Comparison of ENCODE assay signal across 3 cellular contexts in the genomic region with DNA sequence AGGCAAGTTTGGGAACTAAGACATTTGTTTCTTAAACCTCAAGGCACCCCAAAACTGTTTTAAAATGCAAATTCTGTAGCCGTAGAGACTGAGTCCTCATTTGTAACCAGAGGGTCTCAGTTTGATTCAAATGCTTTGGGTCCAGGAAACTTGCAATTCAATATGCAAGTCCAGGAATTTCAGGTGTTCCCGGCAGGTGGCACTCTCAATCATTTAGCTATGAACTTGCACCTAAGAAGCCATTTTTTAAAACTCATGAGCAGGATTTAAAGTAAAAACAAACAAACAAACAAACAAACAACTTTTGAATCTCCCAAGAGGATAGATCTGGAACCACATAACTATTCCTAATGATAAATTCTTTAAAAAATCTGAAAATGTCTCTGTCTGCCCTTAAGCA.
TF ChIP-seq lines count a peak whose summit lies in the region.

No MANE protein-coding gene starts in this region.

TF ChIP-seq in SK-N-SH, 30 proteins besides CTCF, POLR2A, EP300 and RAD21 (continued from another document):
- TF ChIP-seq, protein P1, sequence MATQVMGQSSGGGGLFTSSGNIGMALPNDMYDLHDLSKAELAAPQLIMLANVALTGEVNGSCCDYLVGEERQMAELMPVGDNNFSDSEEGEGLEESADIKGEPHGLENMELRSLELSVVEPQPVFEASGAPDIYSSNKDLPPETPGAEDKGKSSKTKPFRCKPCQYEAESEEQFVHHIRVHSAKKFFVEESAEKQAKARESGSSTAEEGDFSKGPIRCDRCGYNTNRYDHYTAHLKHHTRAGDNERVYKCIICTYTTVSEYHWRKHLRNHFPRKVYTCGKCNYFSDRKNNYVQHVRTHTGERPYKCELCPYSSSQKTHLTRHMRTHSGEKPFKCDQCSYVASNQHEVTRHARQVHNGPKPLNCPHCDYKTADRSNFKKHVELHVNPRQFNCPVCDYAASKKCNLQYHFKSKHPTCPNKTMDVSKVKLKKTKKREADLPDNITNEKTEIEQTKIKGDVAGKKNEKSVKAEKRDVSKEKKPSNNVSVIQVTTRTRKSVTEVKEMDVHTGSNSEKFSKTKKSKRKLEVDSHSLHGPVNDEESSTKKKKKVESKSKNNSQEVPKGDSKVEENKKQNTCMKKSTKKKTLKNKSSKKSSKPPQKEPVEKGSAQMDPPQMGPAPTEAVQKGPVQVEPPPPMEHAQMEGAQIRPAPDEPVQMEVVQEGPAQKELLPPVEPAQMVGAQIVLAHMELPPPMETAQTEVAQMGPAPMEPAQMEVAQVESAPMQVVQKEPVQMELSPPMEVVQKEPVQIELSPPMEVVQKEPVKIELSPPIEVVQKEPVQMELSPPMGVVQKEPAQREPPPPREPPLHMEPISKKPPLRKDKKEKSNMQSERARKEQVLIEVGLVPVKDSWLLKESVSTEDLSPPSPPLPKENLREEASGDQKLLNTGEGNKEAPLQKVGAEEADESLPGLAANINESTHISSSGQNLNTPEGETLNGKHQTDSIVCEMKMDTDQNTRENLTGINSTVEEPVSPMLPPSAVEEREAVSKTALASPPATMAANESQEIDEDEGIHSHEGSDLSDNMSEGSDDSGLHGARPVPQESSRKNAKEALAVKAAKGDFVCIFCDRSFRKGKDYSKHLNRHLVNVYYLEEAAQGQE (IDR thresholded peaks at IDR 0.05; ENCODE audit: low read depth, low read length): no peak
- TF ChIP-seq RCOR1 (IDR thresholded peaks at IDR 0.05; ENCODE audit: low read length) (no peak), POLR2AphosphoS5 (IDR thresholded peaks at IDR 0.05; ENCODE audit: low read depth, low read length) (no peak), GATA2 (CRISPR knock-in tag; IDR thresholded peaks at IDR 0.05) (no peak)

TF ChIP-seq in SK-N-SH treated with all-trans-retinoic acid at 6 μM for 48 hours, 23 proteins besides CTCF, POLR2A, EP300 and RAD21 (continued from another document):
- TF ChIP-seq CSDC2 (CRISPR knock-in tag; IDR thresholded peaks at IDR 0.05) (no peak), PPARA (CRISPR knock-in tag; IDR thresholded peaks at IDR 0.05; ENCODE audit: borderline replicate concordance) (no peak), ZFP3 (CRISPR knock-in tag; IDR thresholded peaks at IDR 0.05) (no peak), TOX (CRISPR knock-in tag; IDR thresholded peaks at IDR 0.05; ENCODE audit: borderline replicate concordance) (no peak), ISL1 (CRISPR knock-in tag; IDR thresholded peaks at IDR 0.05) (no peak), RARB (CRISPR knock-in tag; IDR thresholded peaks at IDR 0.05) (no peak), ZC3H10 (CRISPR knock-in tag; IDR thresholded peaks at IDR 0.05) (no peak), GLIS3 (CRISPR knock-in tag; IDR thresholded peaks at IDR 0.05) (no peak), ZNF70 (CRISPR knock-in tag; IDR thresholded peaks at IDR 0.05) (no peak), ARNTL (CRISPR knock-in tag; IDR thresholded peaks at IDR 0.05; ENCODE audit: borderline replicate concordance, low read depth) (no peak), TCF4 (CRISPR knock-in tag; IDR thresholded peaks at IDR 0.05; ENCODE audit: borderline replicate concordance) (no peak), ZNF565 (CRISPR knock-in tag; conservative IDR thresholded peaks at IDR 0.05; ENCODE audit: low read depth) (no peak), ZNF8 (CRISPR knock-in tag; IDR thresholded peaks at IDR 0.05) (no peak)
- TF ChIP-seq, protein P2, sequence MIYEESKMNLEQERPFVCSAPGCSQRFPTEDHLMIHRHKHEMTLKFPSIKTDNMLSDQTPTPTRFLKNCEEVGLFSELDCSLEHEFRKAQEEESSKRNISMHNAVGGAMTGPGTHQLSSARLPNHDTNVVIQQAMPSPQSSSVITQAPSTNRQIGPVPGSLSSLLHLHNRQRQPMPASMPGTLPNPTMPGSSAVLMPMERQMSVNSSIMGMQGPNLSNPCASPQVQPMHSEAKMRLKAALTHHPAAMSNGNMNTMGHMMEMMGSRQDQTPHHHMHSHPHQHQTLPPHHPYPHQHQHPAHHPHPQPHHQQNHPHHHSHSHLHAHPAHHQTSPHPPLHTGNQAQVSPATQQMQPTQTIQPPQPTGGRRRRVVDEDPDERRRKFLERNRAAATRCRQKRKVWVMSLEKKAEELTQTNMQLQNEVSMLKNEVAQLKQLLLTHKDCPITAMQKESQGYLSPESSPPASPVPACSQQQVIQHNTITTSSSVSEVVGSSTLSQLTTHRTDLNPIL (CRISPR knock-in tag; IDR thresholded peaks at IDR 0.05; ENCODE audit: low read depth): no peak
- TF ChIP-seq, protein P3, sequence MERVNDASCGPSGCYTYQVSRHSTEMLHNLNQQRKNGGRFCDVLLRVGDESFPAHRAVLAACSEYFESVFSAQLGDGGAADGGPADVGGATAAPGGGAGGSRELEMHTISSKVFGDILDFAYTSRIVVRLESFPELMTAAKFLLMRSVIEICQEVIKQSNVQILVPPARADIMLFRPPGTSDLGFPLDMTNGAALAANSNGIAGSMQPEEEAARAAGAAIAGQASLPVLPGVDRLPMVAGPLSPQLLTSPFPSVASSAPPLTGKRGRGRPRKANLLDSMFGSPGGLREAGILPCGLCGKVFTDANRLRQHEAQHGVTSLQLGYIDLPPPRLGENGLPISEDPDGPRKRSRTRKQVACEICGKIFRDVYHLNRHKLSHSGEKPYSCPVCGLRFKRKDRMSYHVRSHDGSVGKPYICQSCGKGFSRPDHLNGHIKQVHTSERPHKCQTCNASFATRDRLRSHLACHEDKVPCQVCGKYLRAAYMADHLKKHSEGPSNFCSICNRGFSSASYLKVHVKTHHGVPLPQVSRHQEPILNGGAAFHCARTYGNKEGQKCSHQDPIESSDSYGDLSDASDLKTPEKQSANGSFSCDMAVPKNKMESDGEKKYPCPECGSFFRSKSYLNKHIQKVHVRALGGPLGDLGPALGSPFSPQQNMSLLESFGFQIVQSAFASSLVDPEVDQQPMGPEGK (CRISPR knock-in tag; IDR thresholded peaks at IDR 0.05; ENCODE audit: borderline replicate concordance): no peak
- TF ChIP-seq, protein P4, sequence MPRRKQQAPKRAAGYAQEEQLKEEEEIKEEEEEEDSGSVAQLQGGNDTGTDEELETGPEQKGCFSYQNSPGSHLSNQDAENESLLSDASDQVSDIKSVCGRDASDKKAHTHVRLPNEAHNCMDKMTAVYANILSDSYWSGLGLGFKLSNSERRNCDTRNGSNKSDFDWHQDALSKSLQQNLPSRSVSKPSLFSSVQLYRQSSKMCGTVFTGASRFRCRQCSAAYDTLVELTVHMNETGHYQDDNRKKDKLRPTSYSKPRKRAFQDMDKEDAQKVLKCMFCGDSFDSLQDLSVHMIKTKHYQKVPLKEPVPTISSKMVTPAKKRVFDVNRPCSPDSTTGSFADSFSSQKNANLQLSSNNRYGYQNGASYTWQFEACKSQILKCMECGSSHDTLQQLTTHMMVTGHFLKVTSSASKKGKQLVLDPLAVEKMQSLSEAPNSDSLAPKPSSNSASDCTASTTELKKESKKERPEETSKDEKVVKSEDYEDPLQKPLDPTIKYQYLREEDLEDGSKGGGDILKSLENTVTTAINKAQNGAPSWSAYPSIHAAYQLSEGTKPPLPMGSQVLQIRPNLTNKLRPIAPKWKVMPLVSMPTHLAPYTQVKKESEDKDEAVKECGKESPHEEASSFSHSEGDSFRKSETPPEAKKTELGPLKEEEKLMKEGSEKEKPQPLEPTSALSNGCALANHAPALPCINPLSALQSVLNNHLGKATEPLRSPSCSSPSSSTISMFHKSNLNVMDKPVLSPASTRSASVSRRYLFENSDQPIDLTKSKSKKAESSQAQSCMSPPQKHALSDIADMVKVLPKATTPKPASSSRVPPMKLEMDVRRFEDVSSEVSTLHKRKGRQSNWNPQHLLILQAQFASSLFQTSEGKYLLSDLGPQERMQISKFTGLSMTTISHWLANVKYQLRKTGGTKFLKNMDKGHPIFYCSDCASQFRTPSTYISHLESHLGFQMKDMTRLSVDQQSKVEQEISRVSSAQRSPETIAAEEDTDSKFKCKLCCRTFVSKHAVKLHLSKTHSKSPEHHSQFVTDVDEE (CRISPR knock-in tag; IDR thresholded peaks at IDR 0.05): no peak

TF ChIP-seq in HEK293T, 16 proteins besides CTCF, POLR2A, EP300 and RAD21 (continued from another document):
- TF ChIP-seq SUZ12 (IDR thresholded peaks at IDR 0.05): no peak
- TF ChIP-seq FOXK2 (IDR thresholded peaks at IDR 0.05): no peak
- no peak for TF ChIP-seq ZNF384 (IDR thresholded peaks at IDR 0.05)
- TF ChIP-seq TARDBP (IDR thresholded peaks at IDR 0.05): no peak
- no peak for TF ChIP-seq ARNT (IDR thresholded peaks at IDR 0.05)
- TF ChIP-seq NFRKB (IDR thresholded peaks at IDR 0.05): no peak
- no peak for TF ChIP-seq SP1 (IDR thresholded peaks at IDR 0.05)
- no peak for TF ChIP-seq FOXA1 (IDR thresholded peaks at IDR 0.05)
- TF ChIP-seq ELF4 (IDR thresholded peaks at IDR 0.05): no peak
- TF ChIP-seq HDGF (IDR thresholded peaks at IDR 0.05; ENCODE audit: borderline replicate concordance): no peak
